17 cellular contexts compared by ENCODE assay signal in the genomic region with DNA sequence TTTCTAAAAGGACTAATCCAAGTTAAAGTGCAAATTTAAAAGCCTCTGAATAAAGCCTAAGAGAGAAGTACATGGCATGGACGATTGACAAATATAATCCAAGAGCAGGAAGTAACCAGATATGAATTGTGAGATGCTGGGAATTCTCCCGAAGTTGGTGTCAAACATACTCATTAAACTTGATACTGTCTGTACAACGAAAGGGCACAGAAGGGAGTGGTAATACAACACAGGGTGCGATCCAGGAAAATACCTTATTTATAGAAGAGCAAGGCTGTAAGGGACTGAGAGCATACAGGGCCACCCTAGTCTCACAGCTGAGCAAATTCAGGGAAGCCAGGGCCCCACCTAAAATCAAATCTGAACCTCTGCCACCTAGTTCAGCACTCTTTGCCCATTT. TPM values are rescaled to one million over a fixed set of nuclear protein-coding genes. Genes with fewer than 3 reads are reported as not detected.
DNase-seq lines count a peak whose midpoint lies in the region; ATAC-seq and TF ChIP-seq lines count a peak whose summit lies in the region.
"Had no signal": no experiment of that assay in that cellular context is flagged by ENCODE, and none has a peak within 500 bp of the region (broad histone marks: within the 10 kb centered on the region; RNA-seq: fewer than 3 reads in every experiment).

No MANE protein-coding gene starts in this region.

- no peaks in the 10 kb centered on the region for H3K4me1 Mint-ChIP-seq in activated CD8-positive, alpha-beta T cell treated with anti-CD3 and anti-CD28 coated beads, Interleukin-2, amount 10 ng/mL, durations not matched to agents 7 days and 5 days (ENCODE audit: low read depth)
- H3K4me1 Mint-ChIP-seq in immature natural killer cell, result no peaks in the 10 kb centered on the region
- H3K4me1 Mint-ChIP-seq: CD8-positive, alpha-beta memory T cell had no signal

- H3K27me3 Mint-ChIP-seq in activated CD8-positive, alpha-beta T cell treated with anti-CD3 and anti-CD28 coated beads, Interleukin-2, amount 10 ng/mL, durations not matched to agents 7 days and 5 days (ENCODE audit: low read depth), result peaks cover 23% of the 10 kb centered on the region
- peaks cover 0 to 3% (median 2%) of the 10 kb centered on the region in 3 donors for H3K27me3 Mint-ChIP-seq in immature natural killer cell (ENCODE audit: low read depth in 3 of 3)

- no peak overlapping the region for H3K4me3 Mint-ChIP-seq in activated CD8-positive, alpha-beta T cell treated with anti-CD3 and anti-CD28 coated beads, Interleukin-2, amount 10 ng/mL, durations not matched to agents 7 days and 5 days
- no peak overlapping the region for H3K4me3 Mint-ChIP-seq in immature natural killer cell
- H3K4me3 Mint-ChIP-seq: CD8-positive, alpha-beta memory T cell; HFFc6 had no signal

- no peaks in the 10 kb centered on the region for H3K27me3 ChIP-seq in hepatocyte
- H3K27me3 ChIP-seq: BLaER1 had no signal

- WGBS in hepatocyte (ENCODE audit: low lambda C conversion rate, missing lambda C conversion rate), result 59% methylated on average over 4 of the region's 4 CpGs

- H3K36me3 Mint-ChIP-seq in activated CD8-positive, alpha-beta T cell treated with anti-CD3 and anti-CD28 coated beads, Interleukin-2, amount 10 ng/mL, durations not matched to agents 7 days and 5 days (ENCODE audit: low read depth), result no peaks in the 10 kb centered on the region
- H3K36me3 Mint-ChIP-seq in immature natural killer cell, result peaks cover 0 to 19% (median 9%) of the 10 kb centered on the region in 3 donors

- H3K27ac Mint-ChIP-seq in activated CD8-positive, alpha-beta T cell treated with anti-CD3 and anti-CD28 coated beads, Interleukin-2, amount 10 ng/mL, durations not matched to agents 7 days and 5 days, result no peak overlapping the region
- no peak overlapping the region for H3K27ac Mint-ChIP-seq in immature natural killer cell
- H3K27ac Mint-ChIP-seq: CD8-positive, alpha-beta memory T cell; HFFc6 had no signal

- no peak for TF ChIP-seq CTCF in hepatocyte (IDR thresholded peaks at IDR 0.05; ENCODE audit: poor library complexity)
- TF ChIP-seq CTCF in omental fat pad (IDR thresholded peaks at IDR 0.05), result no peak

- H3K9me3 ChIP-seq in hepatocyte (ENCODE audit: low read depth), result no peaks in the 10 kb centered on the region
- H3K9me3 ChIP-seq: BLaER1, Caco-2 had no signal

- H3K4me2 ChIP-seq in hepatocyte, result no peak overlapping the region
- H3K4me2 ChIP-seq: BLaER1 had no signal

- CTCF ChIA-PET in activated CD8-positive, alpha-beta T cell treated with anti-CD3 and anti-CD28 coated beads, Interleukin-2, amount 10 ng/mL, durations not matched to agents 7 days and 5 days (lab: Charles Lee), result interaction anchor here (1.3 kb wide), 1 partner anchor 141 kb away, joined by 3 read pairs; no protein-coding TSS in a partner anchor

- no peaks in the 10 kb centered on the region for H3K9me2 ChIP-seq in hepatocyte (replicated peaks; ENCODE audit: insufficient read depth)

- no peak overlapping the region for H3K4me3 ChIP-seq in hepatocyte
- H3K4me3 ChIP-seq: BLaER1 had no signal

- DNase-seq in NCI-H2107 treated with DMSO at 0.1 percent for 48 hours (lab: John Stamatoyannopoulos, UW; ENCODE audit: unreplicated experiment), result peak; percentile 43
- DNase-seq in NCI-H2107 (lab: John Stamatoyannopoulos, UW), result no peak
- no peak for DNase-seq in hepatocyte (ENCODE audit: low spot score)
- DNase-seq in omental fat pad (ENCODE audit: low spot score), result no peak
- DNase-seq in activated CD8-positive, alpha-beta T cell treated with anti-CD3 and anti-CD28 coated beads, Interleukin-2, amount 10 ng/mL, durations not matched to agents 7 days and 5 days, result no peak
- no peak for DNase-seq in immature natural killer cell
- no peak for DNase-seq in NCI-H2029 (lab: John Stamatoyannopoulos, UW)
- DNase-seq: 8988T; AML-193; Caco-2; CD8-positive, alpha-beta memory T cell; HCEC 1CT; HFFc6 had no signal

- peak overlapping the region; percentile 57 for H3K27ac ChIP-seq in hepatocyte
- H3K27ac ChIP-seq: BLaER1, HL-60 had no signal

- POLR2A ChIA-PET in activated CD8-positive, alpha-beta T cell treated with anti-CD3 and anti-CD28 coated beads, Interleukin-2, amount 10 ng/mL, durations not matched to agents 7 days and 5 days (lab: Charles Lee), result no interaction called here

- no peaks in the 10 kb centered on the region for H3K36me3 ChIP-seq in hepatocyte (replicated peaks; ENCODE audit: insufficient read depth, low read depth)
- H3K36me3 ChIP-seq: BLaER1 had no signal

- no peaks in the 10 kb centered on the region for H4K20me1 ChIP-seq in hepatocyte (ENCODE audit: insufficient read depth, poor library complexity, severe bottlenecking)
- H4K20me1 ChIP-seq: BLaER1 had no signal

- ATAC-seq in omental fat pad (ENCODE audit: low FRiP score), result peak; percentile 72
- no peak for ATAC-seq in activated CD8-positive, alpha-beta T cell treated with anti-CD3 and anti-CD28 coated beads, Interleukin-2, amount 10 ng/mL, durations not matched to agents 7 days and 5 days

- H3K9me3 Mint-ChIP-seq in activated CD8-positive, alpha-beta T cell treated with anti-CD3 and anti-CD28 coated beads, Interleukin-2, amount 10 ng/mL, durations not matched to agents 7 days and 5 days (ENCODE audit: insufficient read depth), result no peaks in the 10 kb centered on the region
- H3K9me3 Mint-ChIP-seq in immature natural killer cell, result no peaks in the 10 kb centered on the region
- H3K9me3 Mint-ChIP-seq: CD8-positive, alpha-beta memory T cell; HFFc6 had no signal

- H2AFZ ChIP-seq in hepatocyte, result no peak overlapping the region

- H3K4me1 ChIP-seq in hepatocyte (ENCODE audit: insufficient read depth), result peaks cover 22% of the 10 kb centered on the region

- no peaks in the 10 kb centered on the region for H3K79me2 ChIP-seq in hepatocyte

RNA-seq across cellular contexts. Expression of a gene that starts 41.6 kb away (rescaled TPM):
- total RNA-seq in hepatocyte (6.8 and 7.3 TPM in 2 replicates), omental fat pad (1 to 10 TPM; 3.5 to 7.3 (median 5.3) TPM)
- polyA plus RNA-seq in hepatocyte (6.5 and 7.4 TPM in 2 replicates), immature natural killer cell (1 to 10 TPM; 3.7 to 9.5 (median 6.7) TPM)
- total RNA-seq in activated CD8-positive, alpha-beta T cell treated with anti-CD3 and anti-CD28 coated beads, Interleukin-2, amount 10 ng/mL, durations not matched to agents 7 days and 5 days, result 1 to 10 TPM; 5.8 to 6.4 TPM

RNA-seq across cellular contexts. Expression of a gene that starts 47.5 kb away (rescaled TPM):
- 0.70 and 1.0 TPM in 2 replicates for total RNA-seq in hepatocyte
- 0.30 and 1.2 TPM in 2 replicates for polyA plus RNA-seq in hepatocyte
- 1 to 10 TPM in 1 of 4 donors, under 1 TPM in 3; 0.56 to 1.8 (median 0.91) TPM for total RNA-seq in omental fat pad
- total RNA-seq in activated CD8-positive, alpha-beta T cell treated with anti-CD3 and anti-CD28 coated beads, Interleukin-2, amount 10 ng/mL, durations not matched to agents 7 days and 5 days, result not detected
- not detected for polyA plus RNA-seq in immature natural killer cell
- total RNA-seq: Caco-2; CD8-positive, alpha-beta memory T cell; Daoy; H4 had no signal
